11 cellular contexts compared by ENCODE assay signal in the genomic region with DNA sequence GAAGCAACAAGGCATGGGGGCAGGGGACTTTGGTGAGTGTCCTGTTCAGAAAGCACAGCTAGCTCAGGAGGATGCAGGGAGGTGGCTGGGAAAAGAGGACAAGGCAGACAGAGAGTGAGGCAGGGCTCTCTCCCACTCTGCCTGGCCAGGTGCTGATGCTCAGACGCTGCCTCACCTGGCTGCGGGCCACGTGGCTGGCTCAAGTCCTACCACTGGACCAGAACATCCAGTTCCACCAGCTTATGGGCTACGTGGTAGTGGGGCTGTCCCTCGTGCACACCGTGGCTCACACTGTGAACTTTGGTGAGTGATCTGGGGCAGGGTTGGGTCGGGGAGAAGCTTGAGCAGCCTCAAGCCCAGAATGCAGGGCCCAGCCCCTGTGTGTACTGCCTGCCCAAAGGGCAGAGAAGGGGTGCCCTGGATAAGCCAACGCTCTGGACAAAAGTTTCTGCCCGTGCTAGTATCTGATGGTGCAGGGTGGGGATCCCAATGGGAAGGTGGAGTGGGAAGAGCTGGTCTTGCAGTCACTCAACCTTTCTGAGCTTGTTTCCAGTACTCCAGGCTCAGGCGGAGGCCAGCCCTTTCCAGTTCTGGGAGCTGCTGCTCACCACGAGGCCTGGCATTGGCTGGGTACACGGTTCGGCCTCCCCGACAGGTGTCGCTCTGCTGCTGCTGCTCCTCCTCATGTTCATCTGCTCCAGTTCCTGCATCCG. TPM values are rescaled to one million over a fixed set of nuclear protein-coding genes. Genes with fewer than 3 reads are reported as not detected.
A peak's percentile ranks its signal among the peaks of the same experiment; 100 is the strongest.
DNase-seq lines count a peak whose midpoint lies in the region; ATAC-seq and TF ChIP-seq lines count a peak whose summit lies in the region.
"Had no signal": no experiment of that assay in that cellular context is flagged by ENCODE, and none has a peak within 500 bp of the region (broad histone marks: within the 10 kb centered on the region; RNA-seq: fewer than 3 reads in every experiment).

No MANE protein-coding gene starts in this region.

- CTCF ChIA-PET in Calu3 (lab: Charles Lee), result interaction anchor here (0.6 to 1.6 kb wide), 3 partner anchors 9 to 300 kb away, joined by 4 to 7 read pairs (median 5); no protein-coding TSS in a partner anchor

- TF ChIP-seq POLR2A in vagina (IDR thresholded peaks at IDR 0.05), result no peak

- H3K27me3 Mint-ChIP-seq in Calu3 (ENCODE audit: unreplicated experiment), result peaks cover 15% of the 10 kb centered on the region

- H3K36me3 ChIP-seq in vagina, result no peaks in the 10 kb centered on the region

- intact Hi-C loops in Calu3 (cut with micrococcal nuclease; ENCODE audit: unreplicated experiment) (no loop called here), vagina (cut with DNase I) (no loop called here)

- no peak overlapping the region for H3K27ac Mint-ChIP-seq in Calu3 (ENCODE audit: unreplicated experiment)

- peaks cover 20% of the 10 kb centered on the region for H3K4me1 Mint-ChIP-seq in Calu3 (ENCODE audit: low read depth, unreplicated experiment)

- DNase-seq in Calu3 (peak; percentile 51), HPDE6-E6E7 (ENCODE audit: extremely low spot score) (peak; percentile 41), cardiac fibroblast (ENCODE audit: low read depth in 2 of 2) (peak in 1 of 2 donors; percentile 15), lung microvascular endothelial cell (ENCODE audit: low read depth in 2 of 2) (peak; percentile 25 to 57), vagina (ENCODE audit: extremely low spot score in 2 of 2) (no peak), globus pallidus (ENCODE audit: low spot score) (no peak)
- no peak for DNase-seq in stimulated activated CD4-positive, alpha-beta T cell treated with anti-CD3 and anti-CD28 coated beads, Interleukin-4, amount 100 ng/mL, for 24 hours
- DNase-seq: activated CD4-positive, alpha-beta T cell treated with anti-CD3 and anti-CD28 coated beads, Interleukin-2, amount 50 U/mL, for 1 hour; testis had no signal

- no peak overlapping the region for H3K27ac ChIP-seq in vagina
- H3K27ac ChIP-seq: testis had no signal

- TF ChIP-seq CTCF in Calu3 (IDR thresholded peaks at IDR 0.05; ENCODE audit: unreplicated experiment), result no peak
- peak; percentile 35 for TF ChIP-seq CTCF in cardiac fibroblast (IDR thresholded peaks at IDR 0.05; ENCODE audit: low read depth, low read length)
- TF ChIP-seq CTCF in vagina (IDR thresholded peaks at IDR 0.05), result no peak

- BruUV-seq in Calu3 (replicated peaks; lab: Mats Ljungman, UMichigan), result no TSS peak

- no peaks in the 10 kb centered on the region for H3K36me3 Mint-ChIP-seq in Calu3 (ENCODE audit: insufficient read depth, unreplicated experiment)

- no peak for ATAC-seq in HG03196 (IDR thresholded peaks at IDR 0.05; ENCODE audit: unreplicated experiment)

- H3K4me3 Mint-ChIP-seq in Calu3 (ENCODE audit: low read depth, unreplicated experiment), result no peak overlapping the region
- H3K4me3 Mint-ChIP-seq: central memory CD8-positive, alpha-beta T cell had no signal

- H3K4me1 ChIP-seq in vagina, result peaks cover 12% of the 10 kb centered on the region
- H3K4me1 ChIP-seq: testis had no signal

- no peaks in the 10 kb centered on the region for H3K9me3 ChIP-seq in vagina
- H3K9me3 ChIP-seq: testis had no signal

- H3K4me3 ChIP-seq in cardiac fibroblast (replicated peaks in 1 of 2; ENCODE audit: low read depth in 2 of 2, low read length in 2 of 2) (no peak overlapping the region), vagina (no peak overlapping the region)
- H3K4me3 ChIP-seq: testis had no signal

- no peaks in the 10 kb centered on the region for H3K9me3 Mint-ChIP-seq in Calu3 (ENCODE audit: low read depth, unreplicated experiment)
- H3K9me3 Mint-ChIP-seq: central memory CD8-positive, alpha-beta T cell had no signal

- H3K27me3 ChIP-seq in vagina, result no peaks in the 10 kb centered on the region
- H3K27me3 ChIP-seq: testis had no signal

RNA-seq across cellular contexts. Expression of a gene that starts 20.9 kb away (rescaled TPM):
- total RNA-seq in Calu3 (2022) (0.14 and 0.20 TPM in 2 replicates), lung microvascular endothelial cell (under 0.01 TPM in 1 of 2 replicates, not detected in the other), vagina (0.74 TPM)

Comparison
In these comparisons a context has a peak if more than half of its experiments do, and no peak if none do; other contexts are left out.
1. DNase-seq: peak in Calu3 (single experiment), HPDE6-E6E7 (single experiment) and lung microvascular endothelial cell (2 of 2); none in vagina (0 of 2), stimulated activated CD4-positive, alpha-beta T cell treated with anti-CD3 and anti-CD28 coated beads, Interleukin-4, amount 100 ng/mL, for 24 hours (single experiment) and globus pallidus (single experiment).